ENCODE assay signal across 7 cellular contexts in genomic region chr15:21717661-21718060, GRCh38.
A peak's percentile ranks its signal among the peaks of the same experiment; 100 is the strongest.
DNase-seq lines count a peak whose midpoint lies in the region; ATAC-seq, FAIRE-seq and TF ChIP-seq lines count a peak whose summit lies in the region.
"Not testable (repeated sequence)": the region's sequence is repeated elsewhere in the genome, so short reads cannot be mapped to it uniquely, and the experiment has no call there.

No MANE protein-coding gene starts in this region.

- intact Hi-C loops in GM12878 (cut with micrococcal nuclease; ENCODE audit: unreplicated experiment) = not testable (repeated sequence)

- not testable (repeated sequence) for DNase-seq in GM12878 (ENCODE audit: low read depth, low spot score)

- not testable (repeated sequence) for H4K20me1 ChIP-seq in GM12878 (ENCODE audit: control insufficient read depth, insufficient read depth)

- not testable (repeated sequence) for H3K27me3 ChIP-seq in GM12878 (replicated peaks in 1 of 2; ENCODE audit: control insufficient read depth in 2 of 2, insufficient read depth in 2 of 2, low read length in 1 of 2)

- not testable (repeated sequence) for TF ChIP-seq CTCF in GM12878 (IDR thresholded peaks at IDR 0.05 in 2 of 3, conservative IDR thresholded peaks at IDR 0.05 in 1 of 3; ENCODE audit: control insufficient read depth in 2 of 3, extremely low read depth in 1 of 3, insufficient read depth in 1 of 3, low read depth in 3 of 3, low read length in 3 of 3)

- CTCF ChIA-PET in GM12878 (lab: Yijun Ruan, JAX) = not testable (repeated sequence)

- not testable (repeated sequence) for H3K9ac ChIP-seq in GM12878 (ENCODE audit: control insufficient read depth, insufficient read depth, low read length)

- not testable (repeated sequence) for TF ChIP-seq POLR2A in GM12878 (IDR thresholded peaks at IDR 0.05; ENCODE audit: low read depth, low read length)

- ATAC-seq in GM18517 (IDR thresholded peaks at IDR 0.05; ENCODE audit: unreplicated experiment) (peak; percentile 41), GM19397 (IDR thresholded peaks at IDR 0.05; ENCODE audit: unreplicated experiment) (peak; percentile 27), GM21529 (IDR thresholded peaks at IDR 0.05; ENCODE audit: unreplicated experiment) (peak; percentile 33), HG02798 (IDR thresholded peaks at IDR 0.05; ENCODE audit: poor library complexity, unreplicated experiment) (peak; percentile 36), HG03097 (IDR thresholded peaks at IDR 0.05; ENCODE audit: low FRiP score, unreplicated experiment) (peak; percentile 26), HG03571 (IDR thresholded peaks at IDR 0.05; ENCODE audit: unreplicated experiment) (peak; percentile 25), GM12878 (peak; percentile 75)

- in situ Hi-C loops in GM12878 (cut with MboI) = not testable (repeated sequence)

- not testable (repeated sequence) for H3K4me1 ChIP-seq in GM12878 (ENCODE audit: control insufficient read depth, insufficient read depth, low read length)

- H3K9me3 ChIP-seq in GM12878 (replicated peaks; ENCODE audit: control insufficient read depth, insufficient read depth, low read length) = not testable (repeated sequence)

- TF ChIP-seq RAD21 in GM12878 (IDR thresholded peaks at IDR 0.05; ENCODE audit: insufficient read depth, low read depth, low read length) = not testable (repeated sequence)

- FAIRE-seq in GM12878 (lab: Jason Lieb, UNC) = not testable (repeated sequence)

- H2AFZ ChIP-seq in GM12878 (ENCODE audit: control insufficient read depth, low read depth, low read length) = not testable (repeated sequence)

- H3K4me2 ChIP-seq in GM12878 (ENCODE audit: control insufficient read depth, insufficient read depth) = not testable (repeated sequence)

- TF ChIP-seq EP300 in GM12878 (IDR thresholded peaks at IDR 0.05; ENCODE audit: borderline replicate concordance in 1 of 2, control insufficient read depth in 1 of 2, low read depth in 2 of 2, low read length in 2 of 2) = not testable (repeated sequence)

- SMC1A ChIA-PET in GM12878 (lab: Charles Lee; ENCODE audit: uncharacterized antibody, unreplicated experiment) = not testable (repeated sequence)

- not testable (repeated sequence) for H3K79me2 ChIP-seq in GM12878 (ENCODE audit: control insufficient read depth, insufficient read depth, low read length)

- POLR2A ChIA-PET in GM12878 (lab: Charles Lee) = not testable (repeated sequence)

- not testable (repeated sequence) for H3K36me3 ChIP-seq in GM12878 (ENCODE audit: control insufficient read depth in 2 of 2, insufficient read depth in 2 of 2, low read length in 1 of 2)

- no CpG with 5 or more reads among the region's 8 CpGs for WGBS in GM12878 (ENCODE audit: insufficient coverage, insufficient replicate concordance, low lambda C conversion rate, missing lambda C conversion rate)

- BruUV-seq in GM12878 (replicated peaks; lab: Mats Ljungman, UMichigan) = not testable (repeated sequence)

- H3K4me3 ChIP-seq in GM12878 = not testable (repeated sequence)

- RAD21 ChIA-PET in GM12878 (lab: Charles Lee; ENCODE audit: unreplicated experiment) = not testable (repeated sequence)

- not testable (repeated sequence) for H3K27ac ChIP-seq in GM12878 (ENCODE audit: control insufficient read depth, insufficient read depth)

Comparison
In these comparisons a context has a peak if more than half of its experiments do, and no peak if none do; other contexts are left out.
1. ATAC-seq: peak in every context shown above with its lines; median percentile 75 in GM12878; 41 in GM18517; 36 in HG02798; 33 in GM21529; 27 in GM19397; 26 in HG03097; 25 in HG03571.